ENCODE assay signal across 15 cellular contexts in the genomic region with DNA sequence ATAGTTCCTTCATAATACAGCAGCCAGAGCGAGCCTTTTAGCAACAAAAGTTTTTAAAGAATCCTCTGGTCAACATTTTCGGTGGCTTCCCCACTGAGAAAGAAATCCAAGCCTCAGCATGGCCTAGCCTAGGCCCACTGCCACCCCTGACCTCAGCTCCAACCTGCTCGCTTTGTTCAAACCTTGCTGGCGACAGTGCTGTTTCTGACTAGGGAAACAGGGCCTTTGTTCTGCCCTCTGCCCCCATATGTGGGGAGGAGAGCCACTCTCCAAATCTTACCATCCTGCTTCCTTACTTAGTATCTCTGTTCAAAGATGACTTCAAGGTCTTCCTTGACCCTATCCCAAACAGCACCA.
DNase-seq lines count a peak whose midpoint lies in the region; ATAC-seq, FAIRE-seq and TF ChIP-seq lines count a peak whose summit lies in the region.
"Had no signal": no experiment of that assay in that cellular context is flagged by ENCODE, and none has a peak within 500 bp of the region (broad histone marks: within the 10 kb centered on the region; RNA-seq: fewer than 3 reads in every experiment).

No MANE protein-coding gene starts in this region.

- TF ChIP-seq RAD21 in HepG2 (CRISPR knock-in tag; IDR thresholded peaks at IDR 0.05): no peak

- intact Hi-C loops in Caco-2 (cut with micrococcal nuclease; ENCODE audit: unreplicated experiment): no loop called here
- intact Hi-C loops in HepG2 (cut with micrococcal nuclease; ENCODE audit: unreplicated experiment): no loop called here
- intact Hi-C loops in colonic mucosa (cut with DNase I): no loop called here

- no peak overlapping the region for H3K27ac ChIP-seq in GM23338 (ENCODE audit: low read depth)
- H3K27ac ChIP-seq in HepG2 (ENCODE audit: extremely low read length, insufficient read depth, low read length): no peak overlapping the region
- H3K27ac ChIP-seq in colonic mucosa: no peak overlapping the region
- H3K27ac ChIP-seq: RWPE1 had no signal

- no peak for TF ChIP-seq EP300 in HepG2 (IDR thresholded peaks at IDR 0.05; ENCODE audit: low read depth in 2 of 2, low read length in 2 of 2)
- no peak for TF ChIP-seq EP300 in HepG2 (CRISPR knock-in tag; IDR thresholded peaks at IDR 0.05; ENCODE audit: borderline replicate concordance)

- H3K4me2 ChIP-seq in GM23338: no peak overlapping the region
- no peak overlapping the region for H3K4me2 ChIP-seq in HepG2 (ENCODE audit: low read depth, low read length)

- FAIRE-seq in HepG2 (lab: Jason Lieb, UNC): no peak

- H3K9me3 ChIP-seq in Caco-2 (no peaks in the 10 kb centered on the region), HepG2 (ENCODE audit: low read length) (no peaks in the 10 kb centered on the region), colonic mucosa (no peaks in the 10 kb centered on the region)

- no peak for TF ChIP-seq POLR2A in HepG2 (IDR thresholded peaks at IDR 0.05; ENCODE audit: insufficient read depth in 1 of 2, low read depth in 2 of 2, low read length in 2 of 2)

- no peaks in the 10 kb centered on the region for H3K27me3 Mint-ChIP-seq in Caco-2 (ENCODE audit: insufficient read depth, unreplicated experiment)
- H3K27me3 Mint-ChIP-seq in GM23338 (ENCODE audit: insufficient read depth, low read depth, poor library complexity): no peaks in the 10 kb centered on the region
- H3K27me3 Mint-ChIP-seq in activated naive CD8-positive, alpha-beta T cell treated with anti-CD3 and anti-CD28 coated beads, Interleukin-2, amount 50 U/mL, for 24 hours: no peaks in the 10 kb centered on the region
- H3K27me3 Mint-ChIP-seq: CD4-positive, CD25-positive, alpha-beta regulatory T cell had no signal

- no peaks in the 10 kb centered on the region for H3K9me2 ChIP-seq in GM23338 (ENCODE audit: insufficient read depth)

- H3K9ac ChIP-seq in HepG2 (ENCODE audit: insufficient read depth, low read depth, low read length) (no peak overlapping the region), colonic mucosa (ENCODE audit: low read depth in 2 of 2, low read length in 2 of 2) (no peak overlapping the region)

- H3K4me3 Mint-ChIP-seq in Caco-2 (ENCODE audit: unreplicated experiment) (no peak overlapping the region), GM23338 (no peak overlapping the region)
- no peak overlapping the region for H3K4me3 Mint-ChIP-seq in activated naive CD8-positive, alpha-beta T cell treated with anti-CD3 and anti-CD28 coated beads, Interleukin-2, amount 50 U/mL, for 24 hours
- H3K4me3 Mint-ChIP-seq: CD4-positive, CD25-positive, alpha-beta regulatory T cell had no signal

- H3K4me3 ChIP-seq in Caco-2 (ENCODE audit: low read depth, low read length) (no peak overlapping the region), GM23338 (no peak overlapping the region), HepG2 (replicated peaks in 1 of 3; ENCODE audit: insufficient read depth in 1 of 3, low read depth in 2 of 3, low read length in 3 of 3) (no peak overlapping the region), colonic mucosa (no peak overlapping the region)

- H3K4me1 ChIP-seq in Caco-2: peaks cover 9% of the 10 kb centered on the region; the same call in 1 of the 2 replicates
- H3K4me1 ChIP-seq in GM23338 (ENCODE audit: insufficient read depth): no peaks in the 10 kb centered on the region
- peaks cover 55% of the 10 kb centered on the region for H3K4me1 ChIP-seq in HepG2 (ENCODE audit: insufficient read depth, low read length)
- no peaks in the 10 kb centered on the region for H3K4me1 ChIP-seq in colonic mucosa

- H3K79me2 ChIP-seq in GM23338 (replicated peaks; ENCODE audit: insufficient read depth) (no peaks in the 10 kb centered on the region), HepG2 (ENCODE audit: insufficient read depth, low read length) (no peaks in the 10 kb centered on the region)

- H3K9me3 Mint-ChIP-seq in Caco-2 (ENCODE audit: unreplicated experiment) (no peaks in the 10 kb centered on the region), GM23338 (peaks cover 4% of the 10 kb centered on the region; the same call in 2 of the 3 replicates)
- peaks cover 43% of the 10 kb centered on the region for H3K9me3 Mint-ChIP-seq in activated naive CD8-positive, alpha-beta T cell treated with anti-CD3 and anti-CD28 coated beads, Interleukin-2, amount 50 U/mL, for 24 hours

- H3K36me3 Mint-ChIP-seq in Caco-2 (ENCODE audit: insufficient read depth, unreplicated experiment): peaks cover 65% of the 10 kb centered on the region
- peaks cover 25% of the 10 kb centered on the region; the same call in 2 of the 3 replicates for H3K36me3 Mint-ChIP-seq in GM23338 (ENCODE audit: low read depth)
- peaks cover 42% of the 10 kb centered on the region for H3K36me3 Mint-ChIP-seq in activated naive CD8-positive, alpha-beta T cell treated with anti-CD3 and anti-CD28 coated beads, Interleukin-2, amount 50 U/mL, for 24 hours (ENCODE audit: low read depth)

- TF ChIP-seq CTCF in Caco-2 (IDR thresholded peaks at IDR 0.05; ENCODE audit: insufficient read depth in 1 of 2, low read depth in 1 of 2, low read length in 1 of 2, severe bottlenecking in 1 of 2, unreplicated experiment in 1 of 2) (no peak), GM23338 (conservative IDR thresholded peaks at IDR 0.05; ENCODE audit: low read depth in 2 of 2) (no peak), HepG2 (CRISPR knock-in tag; IDR thresholded peaks at IDR 0.05) (no peak), colonic mucosa (IDR thresholded peaks at IDR 0.05) (no peak)

- peaks cover 5% of the 10 kb centered on the region for H3K4me1 Mint-ChIP-seq in Caco-2 (ENCODE audit: low read depth, unreplicated experiment)
- no peaks in the 10 kb centered on the region for H3K4me1 Mint-ChIP-seq in GM23338
- peaks cover 41% of the 10 kb centered on the region for H3K4me1 Mint-ChIP-seq in activated naive CD8-positive, alpha-beta T cell treated with anti-CD3 and anti-CD28 coated beads, Interleukin-2, amount 50 U/mL, for 24 hours

- WGBS in HepG2 (ENCODE audit: low lambda C conversion rate): 96% methylated on average over 4 of the region's 4 CpGs

- in situ Hi-C loops in HepG2 (cut with HindIII; ENCODE audit: extremely low pct_ligation_motif_present, low pct_unique_long_range_greater_than_20kb): no loop called here

- DNase-seq in Caco-2 (no peak), GM23338 (ENCODE audit: low spot score) (no peak), HepG2 (ENCODE audit: low spot score) (no peak), SK-N-DZ (ENCODE audit: low spot score) (no peak), colonic mucosa (no peak)
- DNase-seq in activated naive CD8-positive, alpha-beta T cell treated with anti-CD3 and anti-CD28 coated beads, Interleukin-2, amount 50 U/mL, for 24 hours: no peak
- DNase-seq in activated CD8-positive, alpha-beta memory T cell treated with anti-CD3 and anti-CD28 coated beads, Interleukin-2, amount 50 U/mL, for 48 hours: no peak
- DNase-seq: CD4-positive, CD25-positive, alpha-beta regulatory T cell; DMS53; HCEC 1CT; MV-4-11; NCI-H1436 treated with DMSO at 0.1 percent for 48 hours; NCI-H2029 treated with DMSO at 0.1 percent for 48 hours; NCI-H748 treated with DMSO at 0.1 percent for 48 hours had no signal

- POLR2A ChIA-PET in Caco-2 (lab: Charles Lee): interaction anchor here (0.6 kb wide), 1 partner anchor 392 kb away, joined by 3 read pairs; no protein-coding TSS in a partner anchor
- POLR2A ChIA-PET in HepG2 (lab: Yijun Ruan, JAX): no interaction called here

- H2AFZ ChIP-seq in GM23338 (no peak overlapping the region), HepG2 (ENCODE audit: low read length) (no peak overlapping the region)

- H3K27me3 ChIP-seq in Caco-2 (replicated peaks; ENCODE audit: control insufficient read depth, insufficient read depth, low read length) (no peaks in the 10 kb centered on the region), GM23338 (ENCODE audit: insufficient read depth) (no peaks in the 10 kb centered on the region), HepG2 (ENCODE audit: control insufficient read depth in 1 of 2, insufficient read depth in 2 of 2, low read length in 2 of 2) (no peaks in the 10 kb centered on the region), colonic mucosa (no peaks in the 10 kb centered on the region)

- CTCF ChIA-PET in Caco-2 (lab: Charles Lee): no interaction called here
- CTCF ChIA-PET in HepG2 (lab: Yijun Ruan, JAX; ENCODE audit: low intra/inter-chr PET ratio, low total read pairs): no interaction called here

- H3K36me3 ChIP-seq in Caco-2 (ENCODE audit: control insufficient read depth, insufficient read depth, low read length) (peaks cover 8% of the 10 kb centered on the region), GM23338 (ENCODE audit: insufficient read depth) (no peaks in the 10 kb centered on the region), HepG2 (replicated peaks in 1 of 2; ENCODE audit: control insufficient read depth in 1 of 2, insufficient read depth in 2 of 2, low read length in 2 of 2) (peaks cover 0 to 2% of the 10 kb centered on the region in 2 experiments; a peak in 1 of 5 replicates), colonic mucosa (no peaks in the 10 kb centered on the region)

- H3F3A ChIP-seq in GM23338 (replicated peaks; ENCODE audit: low read depth): no peaks in the 10 kb centered on the region

- H4K20me1 ChIP-seq in GM23338 (replicated peaks; ENCODE audit: insufficient read depth): no peaks in the 10 kb centered on the region
- no peaks in the 10 kb centered on the region for H4K20me1 ChIP-seq in HepG2 (ENCODE audit: insufficient read depth, low read length)

- no peak overlapping the region for H3K27ac Mint-ChIP-seq in Caco-2 (ENCODE audit: unreplicated experiment)
- H3K27ac Mint-ChIP-seq in GM23338: no peak overlapping the region
- peak overlapping the region; percentile 24 for H3K27ac Mint-ChIP-seq in activated naive CD8-positive, alpha-beta T cell treated with anti-CD3 and anti-CD28 coated beads, Interleukin-2, amount 50 U/mL, for 24 hours

- BruUV-seq in Caco-2 (replicated peaks; lab: Mats Ljungman, UMichigan) (TSS peak; percentile 1), HepG2 (replicated peaks; lab: Mats Ljungman, UMichigan) (no TSS peak)

- ATAC-seq in GM23338 (peak; percentile 38; the same call in 2 of the 3 replicates), HepG2 (peak; percentile 31)
- no peak for ATAC-seq in activated naive CD8-positive, alpha-beta T cell treated with anti-CD3 and anti-CD28 coated beads, Interleukin-2, amount 50 U/mL, for 24 hours

TF ChIP-seq in GM23338, 12 proteins besides CTCF, POLR2A, EP300 and RAD21 (continues in another document):
- TF ChIP-seq ZNF114 (CRISPR knock-in tag; IDR thresholded peaks at IDR 0.05) (no peak), ZNF331 (CRISPR knock-in tag; IDR thresholded peaks at IDR 0.05; ENCODE audit: low read depth) (no peak)

TF ChIP-seq in HepG2, 621 proteins besides CTCF, POLR2A, EP300 and RAD21 (continues in another document):
- no peak for TF ChIP-seq SOX13 (IDR thresholded peaks at IDR 0.05)
- TF ChIP-seq SOX13 (CRISPR knock-in tag; conservative IDR thresholded peaks at IDR 0.05 in 1 of 2, IDR thresholded peaks at IDR 0.05 in 1 of 2): no peak
